In the genomic region with DNA sequence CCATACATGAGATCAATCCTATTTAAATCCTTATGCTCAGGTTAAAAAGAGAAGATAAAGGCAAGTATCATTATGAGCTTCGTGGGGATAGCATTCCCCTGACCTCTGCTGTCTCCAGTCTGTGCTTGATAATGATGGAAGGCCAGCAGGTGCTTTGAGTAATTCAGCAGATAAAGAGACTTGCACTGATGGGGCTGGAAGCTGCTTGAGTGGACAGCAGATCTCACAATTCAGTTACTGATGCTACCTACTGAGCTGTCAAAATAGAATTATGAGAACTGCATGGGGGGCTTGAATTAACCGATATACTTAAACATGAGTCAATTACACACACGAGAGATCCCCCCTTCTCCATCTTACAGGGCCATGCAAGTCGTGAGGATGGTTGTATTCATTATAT, we compare ENCODE assay signal across 24 cellular contexts.
"Had no signal": no experiment of that assay in that cellular context is flagged by ENCODE, and none has a peak within 500 bp of the region (broad histone marks: within the 10 kb centered on the region; RNA-seq: fewer than 3 reads in every experiment).

No MANE protein-coding gene starts in this region.

- DNase-seq: activated CD4-positive, alpha-beta T cell treated with anti-CD3 and anti-CD28 coated beads for 48 hours; activated CD4-positive, alpha-beta T cell treated with anti-CD3 and anti-CD28 coated beads, Interleukin-2, amount 50 U/mL, for 4 hours; activated CD4-positive, CD25-positive, alpha-beta regulatory T cell treated with anti-CD3 and anti-CD28 coated beads, Interleukin-2, amount 50 U/mL, for 72 hours; activated CD8-positive, alpha-beta memory T cell treated with anti-CD3 and anti-CD28 coated beads, Interleukin-2, amount 50 U/mL, for 48 hours; activated CD8-positive, alpha-beta T cell treated with anti-CD3 and anti-CD28 coated beads, Interleukin-2, amount 10 ng/mL, durations not matched to agents 7 days and 5 days; activated effector memory CD4-positive, alpha-beta T cell treated with Interleukin-2 at 50 U/mL for 16 hours; activated naive CD4-positive, alpha-beta T cell; activated T-cell treated with anti-CD3 and anti-CD28 coated beads, Interleukin-2, amount 50 U/mL, for 1 hour; aorta; central memory CD4-positive, alpha-beta T cell; KG1; MV-4-11; NCI-H1105 treated with DMSO at 0.1 percent for 48 hours; NCI-H1694 treated with DMSO at 0.1 percent for 48 hours; NCI-H2029 treated with DMSO at 0.1 percent for 48 hours; NCI-H526; NK-92 treated with Interleukin-12 subunit alpha and Interleukin-12 subunit beta, amount 100 ng/mL, for 24 hours; OCI-M1; Peyer's patch; Right ventricle myocardium superior; SW 1271 had no signal

- H3K36me3 Mint-ChIP-seq: activated naive CD4-positive, alpha-beta T cell treated with anti-CD3 and anti-CD28 coated beads, Interleukin-2, amount 50 U/mL, for 24 hours; IgD-negative memory B cell had no signal

- H3K4me3 Mint-ChIP-seq: activated CD8-positive, alpha-beta T cell treated with anti-CD3 and anti-CD28 coated beads, Interleukin-2, amount 10 ng/mL, durations not matched to agents 7 days and 5 days; activated naive CD4-positive, alpha-beta T cell treated with anti-CD3 and anti-CD28 coated beads, Interleukin-2, amount 50 U/mL, for 24 hours; IgD-negative memory B cell; WTC11 had no signal

- H3K9me3 Mint-ChIP-seq: activated naive CD4-positive, alpha-beta T cell treated with anti-CD3 and anti-CD28 coated beads, Interleukin-2, amount 50 U/mL, for 24 hours; IgD-negative memory B cell had no signal

- H3K4me1 Mint-ChIP-seq: activated naive CD4-positive, alpha-beta T cell treated with anti-CD3 and anti-CD28 coated beads, Interleukin-2, amount 50 U/mL, for 24 hours; IgD-negative memory B cell had no signal

- H3K27me3 Mint-ChIP-seq: activated naive CD4-positive, alpha-beta T cell treated with anti-CD3 and anti-CD28 coated beads, Interleukin-2, amount 50 U/mL, for 24 hours; IgD-negative memory B cell had no signal

- H3K27ac Mint-ChIP-seq: activated CD8-positive, alpha-beta T cell treated with anti-CD3 and anti-CD28 coated beads, Interleukin-2, amount 10 ng/mL, durations not matched to agents 7 days and 5 days; activated naive CD4-positive, alpha-beta T cell treated with anti-CD3 and anti-CD28 coated beads, Interleukin-2, amount 50 U/mL, for 24 hours; IgD-negative memory B cell; WTC11 had no signal
